In the genomic region with DNA sequence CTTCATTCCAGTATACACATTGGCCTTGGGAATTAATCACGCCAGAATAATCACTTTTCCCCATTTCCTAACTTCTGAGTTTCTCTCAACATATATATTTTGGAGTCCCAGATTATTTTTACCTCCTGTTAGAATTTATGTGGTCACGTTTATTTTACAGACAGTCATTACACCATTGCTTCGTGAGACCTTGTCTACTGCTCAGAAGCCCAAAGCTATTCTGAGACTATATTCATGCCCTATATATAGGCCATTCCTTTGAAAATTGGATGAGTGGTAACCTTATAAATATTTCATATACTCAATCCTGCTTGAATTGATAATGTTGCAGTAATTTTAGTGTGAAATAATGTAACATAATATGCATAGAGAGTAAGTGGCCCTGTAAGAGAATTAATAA, we compare ENCODE assay signal across 31 cellular contexts.
"Had no signal": no experiment of that assay in that cellular context is flagged by ENCODE, and none has a peak within 500 bp of the region (broad histone marks: within the 10 kb centered on the region; RNA-seq: fewer than 3 reads in every experiment).

No MANE protein-coding gene starts in this region.

- ATAC-seq: activated CD8-positive, alpha-beta T cell treated with anti-CD3 and anti-CD28 coated beads for 36 hours; activated naive CD4-positive, alpha-beta T cell treated with anti-CD3 and anti-CD28 coated beads, Interleukin-2, amount 50 U/mL, for 72 hours; activated T-cell treated with anti-CD3 and anti-CD28 coated beads, Interleukin-2, amount 50 U/mL, for 4 hours; activated T-cell treated with anti-CD3 and anti-CD28 coated beads, Interleukin-2, amount 50 U/mL, for 72 hours; activated T-helper 17 cell treated with anti-CD3 and anti-CD28 coated beads, Interleukin-2, amount 50 U/mL, for 72 hours; body of pancreas had no signal

- H3K9me3 ChIP-seq: adrenal gland, body of pancreas, breast epithelium had no signal

- DNase-seq: activated B cell treated with CpG ODN at 0.5 μM for 24 hours; activated CD4-positive, alpha-beta memory T cell treated with anti-CD3 and anti-CD28 coated beads for 36 hours; activated CD4-positive, alpha-beta T cell treated with anti-CD3 and anti-CD28 coated beads for 4 hours; activated CD4-positive, alpha-beta T cell treated with anti-CD3 and anti-CD28 coated beads, Interleukin-2, amount 10 ng/mL, durations not matched to agents 24 days and 14 days; activated CD4-positive, alpha-beta T cell treated with anti-CD3 and anti-CD28 coated beads, Interleukin-2, amount 50 U/mL, for 1 hour; activated CD4-positive, alpha-beta T cell treated with anti-CD3 and anti-CD28 coated beads, Interleukin-2, amount 50 U/mL, for 4 hours; activated CD4-positive, CD25-positive, alpha-beta regulatory T cell treated with anti-CD3 and anti-CD28 coated beads, Interleukin-2, amount 50 U/mL, for 72 hours; activated CD8-positive, alpha-beta memory T cell treated with anti-CD3 and anti-CD28 coated beads, Interleukin-2, amount 50 U/mL, for 4 hours; activated CD8-positive, alpha-beta T cell treated with anti-CD3 and anti-CD28 coated beads for 36 hours; activated effector memory CD4-positive, alpha-beta T cell treated with anti-CD3 and anti-CD28 coated beads, Interleukin-2, amount 50 U/mL, for 16 hours; activated gamma-delta T cell treated with Interleukin-2 at 50 U/mL for 16 hours; activated naive CD4-positive, alpha-beta T cell; activated naive CD4-positive, alpha-beta T cell treated with anti-CD3 and anti-CD28 coated beads for 36 hours; activated naive CD4-positive, alpha-beta T cell treated with anti-CD3 and anti-CD28 coated beads, Interleukin-2, amount 50 U/mL, for 16 hours; activated naive CD8-positive, alpha-beta T cell treated with anti-CD3 and anti-CD28 coated beads for 36 hours; activated T-cell treated with anti-CD3 and anti-CD28 coated beads for 4 hours; activated T-cell treated with anti-CD3 and anti-CD28 coated beads, Interleukin-2, amount 50 U/mL, for 1 hour; activated T-cell treated with anti-CD3 and anti-CD28 coated beads, Interleukin-2, amount 50 U/mL, for 4 hours; activated T-cell treated with anti-CD3 and anti-CD28 coated beads, Interleukin-2, amount 50 U/mL, for 72 hours; adrenal gland; amniotic stem cell; aorta; body of pancreas; brain microvascular endothelial cell; central memory CD4-positive, alpha-beta T cell; T-helper 2 cell; T-helper 9 cell had no signal

- H3K36me3 ChIP-seq: adrenal gland, brain microvascular endothelial cell, breast epithelium had no signal

- H3K27ac ChIP-seq: adrenal gland, body of pancreas, brain microvascular endothelial cell, breast epithelium, VCaP had no signal

- H3K27me3 ChIP-seq: adrenal gland, body of pancreas, brain microvascular endothelial cell, breast epithelium had no signal

- H3K4me1 ChIP-seq: adrenal gland, breast epithelium had no signal

- H3K4me3 ChIP-seq: adrenal gland, body of pancreas, breast epithelium had no signal
